ENCODE assay signal across 17 cellular contexts in the genomic region with DNA sequence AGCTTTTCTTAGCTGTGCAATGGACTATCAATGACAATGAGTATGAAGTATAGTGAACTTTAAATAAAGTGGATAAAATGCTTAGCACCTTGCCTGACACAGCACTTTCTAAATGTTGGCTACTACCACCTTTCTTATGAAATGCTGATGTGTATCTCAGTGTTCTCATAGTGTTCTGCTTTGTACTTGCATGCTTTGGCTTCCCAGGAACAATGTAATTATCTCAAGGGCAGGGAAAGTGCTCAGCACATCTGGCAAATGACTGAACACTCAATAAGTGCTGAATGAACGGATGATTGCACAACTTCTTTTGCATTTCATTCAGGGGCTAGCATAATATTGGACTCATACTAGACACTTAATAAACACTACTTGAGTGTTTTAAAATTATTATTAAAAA. TPM values are rescaled to one million over a fixed set of nuclear protein-coding genes. Genes with fewer than 3 reads are reported as not detected.
A peak's percentile ranks its signal among the peaks of the same experiment; 100 is the strongest.
DNase-seq lines count a peak whose midpoint lies in the region; TF ChIP-seq lines count a peak whose summit lies in the region.
"Had no signal": no experiment of that assay in that cellular context is flagged by ENCODE, and none has a peak within 500 bp of the region (broad histone marks: within the 10 kb centered on the region; RNA-seq: fewer than 3 reads in every experiment).

No MANE protein-coding gene starts in this region.

- H3K36me3 ChIP-seq in kidney epithelial cell (ENCODE audit: control insufficient read depth, insufficient read depth, low read length): no peaks in the 10 kb centered on the region
- H3K36me3 ChIP-seq: BLaER1, heart left ventricle had no signal

- no peaks in the 10 kb centered on the region for H3K27me3 ChIP-seq in kidney epithelial cell (ENCODE audit: control insufficient read depth, insufficient read depth, low read length)
- H3K27me3 ChIP-seq: BLaER1, heart left ventricle had no signal

- H3K4me3 ChIP-seq in cardiac fibroblast (replicated peaks in 1 of 2; ENCODE audit: low read depth in 2 of 2, low read length in 2 of 2): no peak overlapping the region
- H3K4me3 ChIP-seq in kidney epithelial cell (ENCODE audit: low read depth, low read length): no peak overlapping the region
- H3K4me3 ChIP-seq: BLaER1, heart left ventricle, skin epidermis had no signal

- DNase-seq in DMS79 (lab: John Stamatoyannopoulos, UW) (peak; percentile 6), HCEC 1CT (peak; percentile 44), cardiac fibroblast (ENCODE audit: low read depth in 2 of 2) (peak; percentile 83 to 86), kidney epithelial cell (ENCODE audit: low read depth) (peak; percentile 21), OCI-M1 (lab: John Stamatoyannopoulos, UW) (no peak), NCI-H524 treated with DMSO at 0.1 percent for 48 hours (lab: John Stamatoyannopoulos, UW) (no peak)
- no peak for DNase-seq in stimulated activated naive CD4-positive, alpha-beta T cell (lab: John Stamatoyannopoulos, UW)
- DNase-seq: activated naive CD4-positive, alpha-beta T cell treated with Interleukin-2 at 50 U/mL for 16 hours; GF-D8; heart left ventricle; naive thymus-derived CD4-positive, alpha-beta T cell; NCI-H1417 treated with DMSO at 0.1 percent for 48 hours; stimulated activated CD4-positive, alpha-beta T cell treated with anti-CD3 and anti-CD28 coated beads, Interleukin-4, amount 100 ng/mL, for 4 hours; substantia nigra had no signal

- TF ChIP-seq CTCF in cardiac fibroblast (IDR thresholded peaks at IDR 0.05; ENCODE audit: low read depth, low read length): no peak
- no peak for TF ChIP-seq CTCF in kidney epithelial cell (IDR thresholded peaks at IDR 0.05; ENCODE audit: insufficient read depth, low read length, poor library complexity, severe bottlenecking)

RNA-seq across cellular contexts. Expression of gene NOX3, which starts 28.2 kb away (rescaled TPM):
- 0.17 TPM in 1 of 2 replicates, not detected in the other for total RNA-seq in kidney epithelial cell
- total RNA-seq: heart left ventricle; HT1080; naive thymus-derived CD4-positive, alpha-beta T cell had no signal

Comparison
In these comparisons a context has a peak if more than half of its experiments do, and no peak if none do; other contexts are left out.
1. DNase-seq: peak in DMS79 (single experiment), HCEC 1CT (single experiment), cardiac fibroblast (2 of 2) and kidney epithelial cell (single experiment); none in OCI-M1 (single experiment), stimulated activated naive CD4-positive, alpha-beta T cell (0 of 6) and NCI-H524 treated with DMSO at 0.1 percent for 48 hours (single experiment).